Comparison of ENCODE assay signal across 18 cellular contexts in genomic region chr17:79144090-79144610, GRCh38.
DNase-seq lines count a peak whose midpoint lies in the region; ATAC-seq, FAIRE-seq and TF ChIP-seq lines count a peak whose summit lies in the region.
"Had no signal": no experiment of that assay in that cellular context is flagged by ENCODE, and none has a peak within 500 bp of the region (broad histone marks: within the 10 kb centered on the region; RNA-seq: fewer than 3 reads in every experiment).

No MANE protein-coding gene starts in this region.

- no peak for TF ChIP-seq EP300 in H1 (IDR thresholded peaks at IDR 0.05; ENCODE audit: borderline replicate concordance in 1 of 2, low read depth in 2 of 2, low read length in 2 of 2)

- H3K36me3 ChIP-seq in WERI-Rb-1 (peaks cover 17% of the 10 kb centered on the region), H1 (ENCODE audit: control insufficient read depth in 2 of 4, insufficient read depth in 4 of 4, low read length in 3 of 4) (no peaks in the 10 kb centered on the region), Caco-2 (ENCODE audit: control insufficient read depth, insufficient read depth, low read length) (no peaks in the 10 kb centered on the region)
- H3K36me3 ChIP-seq: BLaER1 had no signal

- H3K23me2 ChIP-seq in H1 (ENCODE audit: low read depth, low read length) = no peaks in the 10 kb centered on the region

- peaks cover 0 to 7% of the 10 kb centered on the region in 2 experiments for H4K20me1 ChIP-seq in H1 (replicated peaks in 1 of 2; ENCODE audit: control insufficient read depth in 1 of 2, insufficient read depth in 2 of 2, low read length in 2 of 2)
- H4K20me1 ChIP-seq: BLaER1 had no signal

- intact Hi-C loops in Caco-2 (cut with micrococcal nuclease; ENCODE audit: unreplicated experiment) = no loop called here

- 85% methylated on average over 14 of the region's 14 CpGs; no CpG with 5 or more reads in 1 of the 2 experiments for WGBS in H1 (ENCODE audit: extremely low coverage in 1 of 2, insufficient coverage in 1 of 2, insufficient read length in 1 of 2, insufficient replicate concordance in 2 of 2, low coverage in 1 of 2, low lambda C conversion rate in 2 of 2, missing lambda C conversion rate in 1 of 2), 2 experiments

- no peak overlapping the region for H3K23ac ChIP-seq in H1 (ENCODE audit: insufficient read length)

- H3K56ac ChIP-seq in H1 (replicated peaks; ENCODE audit: insufficient read length, low read depth, low read length) = no peak overlapping the region

- H2BK12ac ChIP-seq in H1 (ENCODE audit: low read depth, low read length) = no peak overlapping the region

- no peak overlapping the region for H2AK5ac ChIP-seq in H1 (ENCODE audit: low read depth, low read length)

- no peaks in the 10 kb centered on the region for H3K79me2 ChIP-seq in H1 (ENCODE audit: control insufficient read depth in 1 of 2, insufficient read depth in 2 of 2, low read length in 2 of 2)

- H3K4me3 ChIP-seq in WERI-Rb-1 (ENCODE audit: low read depth, low read length) = no peak overlapping the region
- no peak overlapping the region for H3K4me3 ChIP-seq in H1 (ENCODE audit: extremely low read depth in 1 of 4, insufficient read depth in 2 of 4, low read depth in 3 of 4, low read length in 4 of 4)
- no peak overlapping the region for H3K4me3 ChIP-seq in Caco-2 (ENCODE audit: low read depth, low read length)
- H3K4me3 ChIP-seq: BLaER1, GM23248 had no signal

- no TSS peak for BruUV-seq in Caco-2 (replicated peaks; lab: Mats Ljungman, UMichigan)

- TF ChIP-seq POLR2A in H1 (IDR thresholded peaks at IDR 0.05; ENCODE audit: control extremely low read depth in 1 of 2, low read depth in 2 of 2, low read length in 2 of 2) = no peak

- no peak overlapping the region for H3K14ac ChIP-seq in H1 (ENCODE audit: insufficient read length)

- H3K4me1 Mint-ChIP-seq in activated CD8-positive, alpha-beta memory T cell treated with anti-CD3 and anti-CD28 coated beads, Interleukin-2, amount 10 ng/mL, durations not matched to agents 7 days and 5 days = no peaks in the 10 kb centered on the region
- no peaks in the 10 kb centered on the region for H3K4me1 Mint-ChIP-seq in Caco-2 (ENCODE audit: low read depth, unreplicated experiment)
- H3K4me1 Mint-ChIP-seq: CD14-positive monocyte; CD4-positive, alpha-beta memory T cell had no signal

- no peak for FAIRE-seq in H1 (lab: Jason Lieb, UNC)
- FAIRE-seq: GM19239, HepG2 had no signal

- no peak overlapping the region for H2BK120ac ChIP-seq in H1 (replicated peaks; ENCODE audit: low read depth, low read length)

- no peak for TF ChIP-seq RAD21 in H1 (IDR thresholded peaks at IDR 0.05 in 1 of 2, conservative IDR thresholded peaks at IDR 0.05 in 1 of 2; ENCODE audit: low read depth in 2 of 2, low read length in 2 of 2)

- no peaks in the 10 kb centered on the region for H3K9me3 ChIP-seq in WERI-Rb-1 (ENCODE audit: severe bottlenecking)
- peaks cover 0 to 2% of the 10 kb centered on the region in 2 experiments; a peak in 1 of 4 replicates for H3K9me3 ChIP-seq in H1 (ENCODE audit: insufficient read depth in 2 of 2, low read depth in 1 of 2, low read length in 1 of 2)
- no peaks in the 10 kb centered on the region for H3K9me3 ChIP-seq in Caco-2
- H3K9me3 ChIP-seq: BLaER1 had no signal

- no peak overlapping the region for H2BK5ac ChIP-seq in H1 (ENCODE audit: low read depth, low read length)

- H2AFZ ChIP-seq in H1 (ENCODE audit: low read length) = no peak overlapping the region
- H2AFZ ChIP-seq: GM23248 had no signal

- 0 out of 2 replicates have a peak, but pooled peaks cover 2% of the 10 kb centered on the region for H3K79me1 ChIP-seq in H1 (ENCODE audit: low read depth, low read length)

- POLR2A ChIA-PET in H1 (lab: Charles Lee; ENCODE audit: partially characterized antibody) (interaction anchor here (1.0 kb wide), 1 partner anchor 19 kb away, joined by 4 read pairs; no protein-coding TSS in a partner anchor), Caco-2 (lab: Charles Lee) (no interaction called here)

- 0 out of 2 replicates have a peak, but pooled peaks have one; percentile 8 for TF ChIP-seq CTCF in WERI-Rb-1 (IDR thresholded peaks at IDR 0.05; ENCODE audit: low read depth, low read length)
- no peak for TF ChIP-seq CTCF in H1 (IDR thresholded peaks at IDR 0.05; ENCODE audit: control extremely low read depth in 1 of 3, insufficient read depth in 1 of 3, low read depth in 1 of 3, low read length in 3 of 3)
- no peak for TF ChIP-seq CTCF in Caco-2 (IDR thresholded peaks at IDR 0.05; ENCODE audit: insufficient read depth in 1 of 2, low read depth in 1 of 2, low read length in 1 of 2, severe bottlenecking in 1 of 2, unreplicated experiment in 1 of 2)

- peaks cover 0 to 3% (median 1%) of the 10 kb centered on the region in 4 experiments; a peak in 3 of 7 replicates for H3K4me1 ChIP-seq in H1 (replicated peaks in 1 of 4; ENCODE audit: control insufficient read depth in 3 of 4, insufficient read depth in 4 of 4, low read length in 3 of 4)
- no peaks in the 10 kb centered on the region for H3K4me1 ChIP-seq in Caco-2

- H2BK15ac ChIP-seq in H1 (ENCODE audit: low read length) = no peak overlapping the region

- H4K8ac ChIP-seq in H1 (ENCODE audit: extremely low read depth, insufficient read depth, low read length) = no peak overlapping the region; the same call in 1 of the 2 replicates

- no peaks in the 10 kb centered on the region for H3K36me3 Mint-ChIP-seq in activated CD8-positive, alpha-beta memory T cell treated with anti-CD3 and anti-CD28 coated beads, Interleukin-2, amount 10 ng/mL, durations not matched to agents 7 days and 5 days
- no peaks in the 10 kb centered on the region for H3K36me3 Mint-ChIP-seq in Caco-2 (ENCODE audit: insufficient read depth, unreplicated experiment)
- H3K36me3 Mint-ChIP-seq: CD14-positive monocyte; CD4-positive, alpha-beta memory T cell had no signal

- CTCF ChIA-PET in activated CD8-positive, alpha-beta memory T cell treated with anti-CD3 and anti-CD28 coated beads, Interleukin-2, amount 10 ng/mL, durations not matched to agents 7 days and 5 days (lab: Charles Lee) = no interaction called here
- CTCF ChIA-PET in H1 (lab: Charles Lee; ENCODE audit: partially characterized antibody) = interaction anchor here (0.9 to 1.5 kb wide), 4 partner anchors 16 to 257 kb away, joined by 3 to 5 read pairs (median 4); no protein-coding TSS in a partner anchor
- CTCF ChIA-PET in Caco-2 (lab: Charles Lee) = no interaction called here

- no peak overlapping the region for H4K5ac ChIP-seq in H1 (ENCODE audit: insufficient read length, low read depth, low read length)

- H3K4me3 Mint-ChIP-seq in activated CD8-positive, alpha-beta memory T cell treated with anti-CD3 and anti-CD28 coated beads, Interleukin-2, amount 10 ng/mL, durations not matched to agents 7 days and 5 days = no peak overlapping the region
- H3K4me3 Mint-ChIP-seq in Caco-2 (ENCODE audit: unreplicated experiment) = no peak overlapping the region
- H3K4me3 Mint-ChIP-seq: CD14-positive monocyte; CD4-positive, alpha-beta memory T cell had no signal

- H3K27ac Mint-ChIP-seq in activated CD8-positive, alpha-beta memory T cell treated with anti-CD3 and anti-CD28 coated beads, Interleukin-2, amount 10 ng/mL, durations not matched to agents 7 days and 5 days = no peak overlapping the region
- no peak overlapping the region for H3K27ac Mint-ChIP-seq in Caco-2 (ENCODE audit: unreplicated experiment)
- H3K27ac Mint-ChIP-seq: CD14-positive monocyte; CD4-positive, alpha-beta memory T cell had no signal

- no peaks in the 10 kb centered on the region for H3K27me3 ChIP-seq in WERI-Rb-1 (ENCODE audit: insufficient read depth, low read depth, severe bottlenecking)
- no peaks in the 10 kb centered on the region for H3K27me3 ChIP-seq in H1 (replicated peaks in 1 of 4; ENCODE audit: control insufficient read depth in 3 of 4, extremely low read depth in 1 of 4, insufficient read depth in 3 of 4, low read length in 3 of 4)
- H3K27me3 ChIP-seq in Caco-2 (replicated peaks; ENCODE audit: control insufficient read depth, insufficient read depth, low read length) = peaks cover 1% of the 10 kb centered on the region
- H3K27me3 ChIP-seq: BLaER1 had no signal

- H3K18ac ChIP-seq in H1 (ENCODE audit: extremely low read depth, low read length) = no peak overlapping the region

- H2BK20ac ChIP-seq in H1 (ENCODE audit: low read length) = no peak overlapping the region

- no peak overlapping the region for H4K91ac ChIP-seq in H1 (replicated peaks; ENCODE audit: insufficient read length, low read length)

- no peak overlapping the region for H3K4me2 ChIP-seq in H1 (ENCODE audit: insufficient read depth in 1 of 2, low read depth in 2 of 2, low read length in 2 of 2)

- H3K9me3 Mint-ChIP-seq in activated CD8-positive, alpha-beta memory T cell treated with anti-CD3 and anti-CD28 coated beads, Interleukin-2, amount 10 ng/mL, durations not matched to agents 7 days and 5 days (ENCODE audit: low read depth) = no peaks in the 10 kb centered on the region
- no peaks in the 10 kb centered on the region for H3K9me3 Mint-ChIP-seq in Caco-2 (ENCODE audit: unreplicated experiment)
- H3K9me3 Mint-ChIP-seq: CD14-positive monocyte had no signal

- DNase-seq in activated CD8-positive, alpha-beta memory T cell treated with anti-CD3 and anti-CD28 coated beads, Interleukin-2, amount 10 ng/mL, durations not matched to agents 7 days and 5 days = no peak
- no peak for DNase-seq in activated CD8-positive, alpha-beta memory T cell treated with anti-CD3 and anti-CD28 coated beads, Interleukin-2, amount 50 U/mL, for 48 hours
- no peak for DNase-seq in WERI-Rb-1
- no peak for DNase-seq in H1 (ENCODE audit: low read depth in 1 of 2, low spot score in 2 of 2)
- no peak for DNase-seq in Caco-2
- DNase-seq: Calu3; CD4-positive, alpha-beta memory T cell; DMS79 treated with DMSO at 0.1 percent for 48 hours; GF-D8; GM23248; H7 had no signal

- H3K27me3 Mint-ChIP-seq in activated CD8-positive, alpha-beta memory T cell treated with anti-CD3 and anti-CD28 coated beads, Interleukin-2, amount 10 ng/mL, durations not matched to agents 7 days and 5 days = peaks cover 3% of the 10 kb centered on the region
- peaks cover 29% of the 10 kb centered on the region for H3K27me3 Mint-ChIP-seq in Caco-2 (ENCODE audit: insufficient read depth, unreplicated experiment)

- H3K4ac ChIP-seq in H1 (replicated peaks; ENCODE audit: insufficient read length, low read depth, low read length) = no peak overlapping the region

- peak; percentile 12 for ATAC-seq in activated CD8-positive, alpha-beta memory T cell treated with anti-CD3 and anti-CD28 coated beads, Interleukin-2, amount 10 ng/mL, durations not matched to agents 7 days and 5 days
- ATAC-seq in GM19324 (IDR thresholded peaks at IDR 0.05; ENCODE audit: low FRiP score, unreplicated experiment) (no peak), HG03442 (IDR thresholded peaks at IDR 0.05; ENCODE audit: unreplicated experiment) (no peak)
- ATAC-seq: HepG2 had no signal

- H3K9ac ChIP-seq in H1 (replicated peaks in 1 of 4; ENCODE audit: extremely low read depth in 1 of 4, low read depth in 3 of 4, low read length in 3 of 4) = no peak overlapping the region
- H3K9ac ChIP-seq: BLaER1, GM23248 had no signal

- no peak overlapping the region for H3K27ac ChIP-seq in WERI-Rb-1
- no peak overlapping the region for H3K27ac ChIP-seq in H1 (ENCODE audit: low read depth, low read length)
- H3K27ac ChIP-seq: 22Rv1, BLaER1, GM23248 had no signal

TF ChIP-seq in H1, 55 proteins besides CTCF, POLR2A, EP300 and RAD21 (continues in another document):
- TF ChIP-seq RXRA (IDR thresholded peaks at IDR 0.05; ENCODE audit: insufficient read depth, low read depth, low read length) = no peak
